In the genomic region with DNA sequence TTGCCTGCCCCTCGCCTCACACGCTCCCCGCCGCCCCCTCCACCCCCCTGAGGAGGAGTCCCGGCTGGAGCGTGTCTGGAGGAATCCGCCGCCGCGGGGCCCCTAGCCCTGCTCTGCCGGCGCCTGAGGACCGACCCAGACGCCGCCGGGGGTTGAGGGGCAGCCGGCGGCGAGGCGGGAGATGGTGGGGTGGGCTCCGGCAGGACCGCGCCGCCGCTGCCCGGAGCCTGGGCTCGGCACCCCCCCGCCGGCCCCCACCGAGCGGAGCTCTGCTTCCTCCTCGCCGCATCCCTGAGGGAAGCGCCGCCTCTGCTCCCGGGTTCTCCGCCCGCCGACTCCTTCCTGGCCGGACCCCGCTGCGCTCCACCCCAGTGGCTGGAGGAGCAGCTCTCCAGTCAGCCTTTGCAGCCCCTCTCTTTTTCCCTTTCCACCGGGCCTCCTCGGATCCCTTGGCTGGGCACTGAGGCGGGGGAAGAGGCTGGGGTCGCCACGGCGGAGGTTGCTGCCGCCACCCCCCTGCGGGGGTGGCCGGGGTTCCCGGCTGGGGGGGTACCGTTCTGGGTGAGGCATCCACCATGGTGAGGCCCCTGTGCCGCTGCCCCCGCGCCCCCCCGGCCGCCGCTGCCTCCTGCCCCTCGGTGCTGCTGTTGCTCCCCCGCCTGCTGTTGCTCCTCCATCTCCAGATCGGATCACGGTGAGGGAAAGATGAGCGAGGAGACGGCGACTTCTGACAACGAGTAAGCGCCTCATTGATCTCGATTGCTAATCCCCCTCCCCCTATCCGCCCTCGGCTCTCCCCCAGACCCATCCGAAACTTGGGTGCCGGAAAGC, we compare ENCODE assay signal across 8 cellular contexts. TPM values are rescaled to one million over a fixed set of nuclear protein-coding genes. Genes with fewer than 3 reads are reported as not detected.
DNase-seq lines count a peak whose midpoint lies in the region; ATAC-seq and TF ChIP-seq lines count a peak whose summit lies in the region.

TSS of gene SPRED1 (plus strand) at position 356 of the 831 bp plus-strand sequence. CDS start at position 706, 350 bp downstream.

- H4K91ac ChIP-seq in IMR-90 (ENCODE audit: insufficient read depth, low read depth, low read length), result peak within 1 kb of the TSS; percentile 91

- peak within 1 kb of the TSS; percentile 81 to 83 for H4K8ac ChIP-seq in IMR-90 (ENCODE audit: low read depth in 2 of 2, low read length in 2 of 2)

- peak within 1 kb of the TSS; percentile 91 for H2BK120ac ChIP-seq in IMR-90 (ENCODE audit: low read depth, low read length)

- H3K27ac ChIP-seq in IMR-90 (ENCODE audit: insufficient read depth, low read length), result peak within 1 kb of the TSS; percentile 98

- H3K27me3 ChIP-seq in IMR-90 (ENCODE audit: control insufficient read depth, insufficient read depth, low read length), result no peaks in the 10 kb centered on the region

- POLR2A ChIA-PET in IMR-90 (lab: Charles Lee; ENCODE audit: unreplicated experiment), result interaction anchor here (0.6 to 1.9 kb wide), 6 partner anchors 101 to 246 kb away, joined by 3 to 12 read pairs (median 4); no protein-coding TSS in a partner anchor

- H3K79me1 ChIP-seq in IMR-90 (ENCODE audit: low read depth in 1 of 2, low read length in 2 of 2), result peaks cover 0 to 13% of the 10 kb centered on the region in 2 experiments; a peak in 2 of 4 replicates

- H3K27me3 Mint-ChIP-seq in activated CD4-positive, alpha-beta T cell treated with anti-CD3 and anti-CD28 coated beads, Interleukin-2, amount 10 ng/mL, durations not matched to agents 24 days and 14 days, result peaks cover 62% of the 10 kb centered on the region
- no peaks in the 10 kb centered on the region for H3K27me3 Mint-ChIP-seq in effector memory CD8-positive, alpha-beta T cell

- 0% methylated on average over 9 of the region's 73 CpGs; no CpG with 5 or more reads in 1 of the 2 experiments for WGBS in IMR-90 (ENCODE audit: extremely low coverage in 2 of 2, insufficient read length in 1 of 2), 2 experiments

- in situ Hi-C loops in IMR-90 (cut with MboI; ENCODE audit: low sequenced_read_pairs), result loop anchor here (10.0 kb wide), 1 partner anchor 92 kb away; no protein-coding TSS in a partner anchor

- no peak for TF ChIP-seq POLR2A in IMR-90 (IDR thresholded peaks at IDR 0.05; ENCODE audit: low read depth, low read length)

- H2BK20ac ChIP-seq in IMR-90 (ENCODE audit: low read depth, low read length), result peak within 1 kb of the TSS; percentile 45; the same call in 1 of the 2 replicates

- no peaks in the 10 kb centered on the region for H3K9me3 Mint-ChIP-seq in activated CD4-positive, alpha-beta T cell treated with anti-CD3 and anti-CD28 coated beads, Interleukin-2, amount 10 ng/mL, durations not matched to agents 24 days and 14 days
- H3K9me3 Mint-ChIP-seq in effector memory CD8-positive, alpha-beta T cell, result no peaks in the 10 kb centered on the region

- peaks cover 7% of the 10 kb centered on the region; the same call in 1 of the 2 replicates for H3K9me1 ChIP-seq in IMR-90 (ENCODE audit: insufficient read depth, low read length)

- dilution Hi-C loops in IMR-90 (cut with HindIII; ENCODE audit: low sequenced_read_pairs, unreplicated experiment), result no loop called here

- peak within 1 kb of the TSS; percentile 92 for H3K14ac ChIP-seq in IMR-90 (replicated peaks; ENCODE audit: low read depth, low read length)

- peak within 1 kb of the TSS; percentile 80 for H3K18ac ChIP-seq in IMR-90 (ENCODE audit: low read depth, low read length)

- peak within 1 kb of the TSS; percentile 18 for H3K27ac Mint-ChIP-seq in activated CD4-positive, alpha-beta T cell treated with anti-CD3 and anti-CD28 coated beads, Interleukin-2, amount 10 ng/mL, durations not matched to agents 24 days and 14 days
- peak within 1 kb of the TSS; percentile 79 to 89 for H3K27ac Mint-ChIP-seq in effector memory CD8-positive, alpha-beta T cell

- H3K36me3 ChIP-seq in IMR-90 (ENCODE audit: control insufficient read depth, insufficient read depth, low read length), result no peaks in the 10 kb centered on the region

- peak within 1 kb of the TSS; percentile 93 for H2AK9ac ChIP-seq in IMR-90 (replicated peaks; ENCODE audit: low read depth, low read length, poor library complexity)

- no peaks in the 10 kb centered on the region for H3K9me3 ChIP-seq in IMR-90 (ENCODE audit: control insufficient read depth, insufficient read depth, low read length)

- H3K4me1 ChIP-seq in IMR-90 (ENCODE audit: control insufficient read depth, insufficient read depth, low read length), result peaks cover 9% of the 10 kb centered on the region

- H3K36me3 Mint-ChIP-seq in activated CD4-positive, alpha-beta T cell treated with anti-CD3 and anti-CD28 coated beads, Interleukin-2, amount 10 ng/mL, durations not matched to agents 24 days and 14 days (ENCODE audit: low read depth), result peaks cover 3% of the 10 kb centered on the region
- H3K36me3 Mint-ChIP-seq in effector memory CD8-positive, alpha-beta T cell (ENCODE audit: insufficient read depth), result peaks cover 10% of the 10 kb centered on the region

- peak within 1 kb of the TSS; percentile 98 for H2AFZ ChIP-seq in IMR-90 (replicated peaks; ENCODE audit: low read length, poor library complexity)

- DNase-seq in DMS53 (lab: John Stamatoyannopoulos, UW), result peak; percentile 82
- DNase-seq in IMR-90, result peak; percentile 48
- DNase-seq in activated CD4-positive, alpha-beta T cell treated with anti-CD3 and anti-CD28 coated beads, Interleukin-2, amount 10 ng/mL, durations not matched to agents 24 days and 14 days, result peak; percentile 63
- peak; percentile 3 to 21 (median 10) for DNase-seq in effector memory CD8-positive, alpha-beta T cell
- peak; percentile 57 to 69 for DNase-seq in lung microvascular endothelial cell (ENCODE audit: low read depth in 2 of 2)
- peak; percentile 2 to 4 for DNase-seq in stimulated activated CD8-positive, alpha-beta memory T cell treated with anti-CD3 and anti-CD28 coated beads, Interleukin-15, amount 100 ng/mL, for 48 hours (ENCODE audit: low read depth in 2 of 2)
- no peak for DNase-seq in middle frontal gyrus (ENCODE audit: extremely low spot score, low spot score)

- no peak for TF ChIP-seq CTCF in IMR-90 (conservative IDR thresholded peaks at IDR 0.05; ENCODE audit: low read depth, low read length)

- H3K23ac ChIP-seq in IMR-90 (ENCODE audit: low read depth, low read length), result peak within 1 kb of the TSS; percentile 91

- H3K4ac ChIP-seq in IMR-90 (ENCODE audit: low read depth, low read length), result peak within 1 kb of the TSS; percentile 92

- peak within 1 kb of the TSS; percentile 69; the same call in 2 of the 3 replicates for H2BK15ac ChIP-seq in IMR-90 (ENCODE audit: low read depth, low read length)

- peak; percentile 26 for ATAC-seq in GM21515 (IDR thresholded peaks at IDR 0.05; ENCODE audit: unreplicated experiment)
- ATAC-seq in IMR-90 (ENCODE audit: low read depth), result peak; percentile 50
- peak; percentile 17 for ATAC-seq in effector memory CD8-positive, alpha-beta T cell (replicated peaks)

- no TSS peak for BruUV-seq in IMR-90 (replicated peaks; lab: Mats Ljungman, UMichigan)

- intact Hi-C loops in IMR-90 (cut with micrococcal nuclease), result loop anchor here (1.0 to 5.0 kb wide), 5 partner anchors 102 to 249 kb away; no protein-coding TSS in a partner anchor
- intact Hi-C loops in activated CD4-positive, alpha-beta T cell treated with anti-CD3 and anti-CD28 coated beads, Interleukin-2, amount 10 ng/mL, durations not matched to agents 24 days and 14 days (cut with micrococcal nuclease), result loop anchor here (10.0 kb wide), 1 partner anchor 178 kb away; no protein-coding TSS in a partner anchor

- peak within 1 kb of the TSS; percentile 95 for H3K4me3 ChIP-seq in IMR-90 (ENCODE audit: insufficient read depth, low read depth, low read length)

- H2BK5ac ChIP-seq in IMR-90 (ENCODE audit: low read depth, low read length, poor library complexity, severe bottlenecking), result peak within 1 kb of the TSS; percentile 97

- CTCF ChIA-PET in IMR-90 (lab: Yijun Ruan, JAX), result interaction anchor here (0.6 to 2.2 kb wide), 5 partner anchors 104 to 249 kb away, joined by 3 to 6 read pairs (median 4); no protein-coding TSS in a partner anchor

- peak within 1 kb of the TSS; percentile 87 for H3K4me3 Mint-ChIP-seq in activated CD4-positive, alpha-beta T cell treated with anti-CD3 and anti-CD28 coated beads, Interleukin-2, amount 10 ng/mL, durations not matched to agents 24 days and 14 days
- peak within 1 kb of the TSS; percentile 78 to 89 for H3K4me3 Mint-ChIP-seq in effector memory CD8-positive, alpha-beta T cell

- H4K5ac ChIP-seq in IMR-90 (ENCODE audit: low read depth, low read length), result peak within 1 kb of the TSS; percentile 73

- H2AK5ac ChIP-seq in IMR-90 (ENCODE audit: low read depth, low read length), result peak within 1 kb of the TSS; percentile 80

- peak within 1 kb of the TSS; percentile 99 for H3K9ac ChIP-seq in IMR-90 (ENCODE audit: low read depth, low read length)

- H3K56ac ChIP-seq in IMR-90 (ENCODE audit: extremely low read depth, insufficient read depth, low read length), result peak within 1 kb of the TSS; percentile 92

- peaks cover 38% of the 10 kb centered on the region for H4K20me1 ChIP-seq in IMR-90 (ENCODE audit: insufficient read depth, low read length)

- H3K4me2 ChIP-seq in IMR-90 (ENCODE audit: low read depth, low read length), result peak within 1 kb of the TSS; percentile 89

- peaks cover 20% of the 10 kb centered on the region for H3K4me1 Mint-ChIP-seq in activated CD4-positive, alpha-beta T cell treated with anti-CD3 and anti-CD28 coated beads, Interleukin-2, amount 10 ng/mL, durations not matched to agents 24 days and 14 days
- peaks cover 21 to 23% of the 10 kb centered on the region in 2 donors for H3K4me1 Mint-ChIP-seq in effector memory CD8-positive, alpha-beta T cell (ENCODE audit: low read depth in 2 of 2)

- TF ChIP-seq RAD21 in IMR-90 (IDR thresholded peaks at IDR 0.05; ENCODE audit: low read length), result no peak

TF ChIP-seq in IMR-90, 13 proteins besides CTCF, POLR2A, EP300 and RAD21 (continues in another document):
- no peak for TF ChIP-seq NFE2L2 (IDR thresholded peaks at IDR 0.05; ENCODE audit: low read depth, low read length)
- TF ChIP-seq RCOR1 (IDR thresholded peaks at IDR 0.05; ENCODE audit: insufficient replicate concordance, low read length), result no peak
- TF ChIP-seq SMC3 (IDR thresholded peaks at IDR 0.05; ENCODE audit: low read depth, low read length), result no peak
- no peak for TF ChIP-seq USF2 (IDR thresholded peaks at IDR 0.05; ENCODE audit: low read depth, low read length)

RNA-seq across cellular contexts. Expression of gene SPRED1, which starts in this region (rescaled TPM):
- 17.9 and 38.3 TPM in 2 replicates for total RNA-seq in IMR-90 (2012; rRNA removed)
- 4.8 and 6.6 TPM in 2 replicates for polyA plus RNA-seq in IMR-90 (2012; rRNA removed)
- 2.4 and 2.7 TPM in 2 replicates for polyA plus RNA-seq in IMR-90 (2012; cell fraction: cytosol; rRNA removed)
- 2.4 and 6.4 TPM in 2 replicates for polyA plus RNA-seq in IMR-90 (2012; cell fraction: nucleus; rRNA removed; ENCODE audit: low replicate concordance)
- 0.44 and 0.71 TPM in 2 replicates for total RNA-seq in activated CD4-positive, alpha-beta T cell treated with anti-CD3 and anti-CD28 coated beads, Interleukin-2, amount 10 ng/mL, durations not matched to agents 24 days and 14 days
- 13.9 and 15.3 TPM in 2 replicates for total RNA-seq in lung microvascular endothelial cell

Comparison
In these comparisons a context has a peak if more than half of its experiments do, and no peak if none do; other contexts are left out.
1. Peak in DNase-seq in activated CD4-positive, alpha-beta T cell treated with anti-CD3 and anti-CD28 coated beads, Interleukin-2, amount 10 ng/mL, durations not matched to agents 24 days and 14 days; RNA of the gene not detected or under 1 TPM.